ENCODE assay signal across 19 cellular contexts in genomic region chr1:66291047-66291864, GRCh38.
DNase-seq lines count a peak whose midpoint lies in the region; ATAC-seq and TF ChIP-seq lines count a peak whose summit lies in the region.
"Had no signal": no experiment of that assay in that cellular context is flagged by ENCODE, and none has a peak within 500 bp of the region (broad histone marks: within the 10 kb centered on the region; RNA-seq: fewer than 3 reads in every experiment).

No MANE protein-coding gene starts in this region.

- H3K4me3 ChIP-seq in HEK293 (ENCODE audit: low read depth, low read length) (no peak overlapping the region), BE2C (ENCODE audit: low read depth, low read length) (no peak overlapping the region), upper lobe of right lung (no peak overlapping the region), sigmoid colon (no peak overlapping the region)
- H3K4me3 ChIP-seq: BLaER1 treated with 17β-estradiol and CSF1 and Interleukin-3, amounts not matched to agents 10 nM and 100 nM; gastrocnemius medialis; K562; pancreas had no signal

- TF ChIP-seq EP300 in sigmoid colon (IDR thresholded peaks at IDR 0.05) = no peak

- peak; percentile 80 for ATAC-seq in memory B cell (ENCODE audit: low read depth)
- ATAC-seq in HG03280 (IDR thresholded peaks at IDR 0.05; ENCODE audit: unreplicated experiment) = no peak
- ATAC-seq in upper lobe of right lung = no peak
- ATAC-seq: gastrocnemius medialis, K562, left ventricle myocardium superior had no signal

- TF ChIP-seq CTCF in HEK293 (tag by site-specific recombination; IDR thresholded peaks at IDR 0.05) (no peak), VCaP (conservative IDR thresholded peaks at IDR 0.05) (no peak), BE2C (IDR thresholded peaks at IDR 0.05; ENCODE audit: low read depth, low read length) (no peak), upper lobe of right lung (IDR thresholded peaks at IDR 0.05) (no peak), sigmoid colon (IDR thresholded peaks at IDR 0.05) (no peak)

- intact Hi-C loops in upper lobe of right lung (cut with DNase I) (no loop called here), sigmoid colon (cut with DNase I) (no loop called here)

- no peak overlapping the region for H3K4me3 Mint-ChIP-seq in memory B cell
- H3K4me3 Mint-ChIP-seq: activated CD4-positive, alpha-beta T cell treated with anti-CD3 and anti-CD28 coated beads, Interleukin-2, amount 10 ng/mL, durations not matched to agents 24 days and 14 days; activated naive CD8-positive, alpha-beta T cell treated with anti-CD3 and anti-CD28 coated beads for 36 hours; central memory CD8-positive, alpha-beta T cell; endodermal cell had no signal

- peak; percentile 75 for DNase-seq in ELR (ENCODE audit: low read depth)
- DNase-seq in memory B cell (ENCODE audit: low spot score in 2 of 2) = no peak
- no peak for DNase-seq in BE2C
- no peak for DNase-seq in upper lobe of right lung
- no peak for DNase-seq in sigmoid colon
- DNase-seq: activated CD4-positive, alpha-beta T cell treated with anti-CD3 and anti-CD28 coated beads, Interleukin-2, amount 10 ng/mL, durations not matched to agents 24 days and 14 days; activated naive CD8-positive, alpha-beta T cell treated with anti-CD3 and anti-CD28 coated beads for 36 hours; endodermal cell; gastrocnemius medialis; left ventricle myocardium superior; NCI-H1105 treated with DMSO at 0.1 percent for 48 hours; pancreas; SHP77 treated with DMSO at 0.1 percent for 48 hours had no signal

- no peaks in the 10 kb centered on the region for H3K27me3 Mint-ChIP-seq in memory B cell
- H3K27me3 Mint-ChIP-seq: activated CD4-positive, alpha-beta T cell treated with anti-CD3 and anti-CD28 coated beads, Interleukin-2, amount 10 ng/mL, durations not matched to agents 24 days and 14 days; activated naive CD8-positive, alpha-beta T cell treated with anti-CD3 and anti-CD28 coated beads for 36 hours; central memory CD8-positive, alpha-beta T cell had no signal

- POLR2A ChIA-PET in HEK293 (lab: Yijun Ruan, JAX) = no interaction called here

- CTCF ChIA-PET in HEK293 (lab: Yijun Ruan, JAX) = interaction anchor here (0.5 to 1.2 kb wide), 2 partner anchors 10 to 152 kb away, joined by 3 read pairs; no protein-coding TSS in a partner anchor

- WGBS in sigmoid colon, 2 donors = 37 to 67% methylated on average over 2 of the region's 2 CpGs

- H3K27me3 ChIP-seq in BE2C = no peaks in the 10 kb centered on the region
- H3K27me3 ChIP-seq in upper lobe of right lung = no peaks in the 10 kb centered on the region
- no peaks in the 10 kb centered on the region for H3K27me3 ChIP-seq in sigmoid colon
- H3K27me3 ChIP-seq: BLaER1 treated with 17β-estradiol and CSF1 and Interleukin-3, amounts not matched to agents 10 nM and 100 nM; gastrocnemius medialis; pancreas had no signal

- H3K4me1 ChIP-seq in HEK293 (ENCODE audit: control insufficient read depth, insufficient read depth, low read length) (peaks cover 10% of the 10 kb centered on the region; the same call in 1 of the 2 replicates), BE2C (no peaks in the 10 kb centered on the region), upper lobe of right lung (no peaks in the 10 kb centered on the region), sigmoid colon (peaks cover 0 to 20% (median 12%) of the 10 kb centered on the region in 4 donors)

- no peak for TF ChIP-seq POLR2A in sigmoid colon (IDR thresholded peaks at IDR 0.05)

- H3K36me3 ChIP-seq in HEK293 (ENCODE audit: control insufficient read depth in 2 of 2, insufficient read depth in 1 of 2, low read length in 2 of 2) = no peaks in the 10 kb centered on the region
- H3K36me3 ChIP-seq in BE2C = no peaks in the 10 kb centered on the region
- H3K36me3 ChIP-seq in upper lobe of right lung = no peaks in the 10 kb centered on the region
- no peaks in the 10 kb centered on the region for H3K36me3 ChIP-seq in sigmoid colon
- H3K36me3 ChIP-seq: BLaER1 treated with 17β-estradiol and CSF1 and Interleukin-3, amounts not matched to agents 10 nM and 100 nM; gastrocnemius medialis; pancreas had no signal

- no peaks in the 10 kb centered on the region for H3K36me3 Mint-ChIP-seq in memory B cell
- H3K36me3 Mint-ChIP-seq: activated naive CD8-positive, alpha-beta T cell treated with anti-CD3 and anti-CD28 coated beads for 36 hours had no signal

- H3K27ac ChIP-seq in HEK293 (ENCODE audit: extremely low read depth, low read depth, low read length) (no peak overlapping the region), VCaP (peak overlapping the region; percentile 66), upper lobe of right lung (no peak overlapping the region), sigmoid colon (no peak overlapping the region)
- H3K27ac ChIP-seq: BLaER1 treated with 17β-estradiol and CSF1 and Interleukin-3, amounts not matched to agents 10 nM and 100 nM; gastrocnemius medialis; pancreas had no signal

- H3K27ac Mint-ChIP-seq in memory B cell = no peak overlapping the region
- H3K27ac Mint-ChIP-seq: activated CD4-positive, alpha-beta T cell treated with anti-CD3 and anti-CD28 coated beads, Interleukin-2, amount 10 ng/mL, durations not matched to agents 24 days and 14 days; activated naive CD8-positive, alpha-beta T cell treated with anti-CD3 and anti-CD28 coated beads for 36 hours; endodermal cell had no signal

- no peaks in the 10 kb centered on the region for H3K9me3 ChIP-seq in HEK293 (ENCODE audit: control insufficient read depth, insufficient read depth, low read depth, low read length)
- no peaks in the 10 kb centered on the region for H3K9me3 ChIP-seq in BE2C
- no peaks in the 10 kb centered on the region for H3K9me3 ChIP-seq in upper lobe of right lung
- H3K9me3 ChIP-seq in sigmoid colon = no peaks in the 10 kb centered on the region
- H3K9me3 ChIP-seq: BLaER1 treated with 17β-estradiol and CSF1 and Interleukin-3, amounts not matched to agents 10 nM and 100 nM; gastrocnemius medialis; pancreas had no signal

- peaks cover 2% of the 10 kb centered on the region for H3K9me3 Mint-ChIP-seq in memory B cell
- H3K9me3 Mint-ChIP-seq: activated naive CD8-positive, alpha-beta T cell treated with anti-CD3 and anti-CD28 coated beads for 36 hours; central memory CD8-positive, alpha-beta T cell; endodermal cell had no signal

- H3K4me1 Mint-ChIP-seq in memory B cell = peaks cover 22% of the 10 kb centered on the region

TF ChIP-seq in HEK293, 187 proteins besides CTCF, POLR2A, EP300 and RAD21:
- no peak for TF ChIP-seq REPIN1 (tag by site-specific recombination; IDR thresholded peaks at IDR 0.05; ENCODE audit: low read depth)
- peak; percentile 58 for TF ChIP-seq TRIM28 (IDR thresholded peaks at IDR 0.05; ENCODE audit: borderline replicate concordance, low read length)
- no peak for TF ChIP-seq SCRT1 (tag by site-specific recombination; IDR thresholded peaks at IDR 0.05; ENCODE audit: borderline replicate concordance)
TF ChIP-seq in HEK293: peak in this region for 1.
